In the genomic region with DNA sequence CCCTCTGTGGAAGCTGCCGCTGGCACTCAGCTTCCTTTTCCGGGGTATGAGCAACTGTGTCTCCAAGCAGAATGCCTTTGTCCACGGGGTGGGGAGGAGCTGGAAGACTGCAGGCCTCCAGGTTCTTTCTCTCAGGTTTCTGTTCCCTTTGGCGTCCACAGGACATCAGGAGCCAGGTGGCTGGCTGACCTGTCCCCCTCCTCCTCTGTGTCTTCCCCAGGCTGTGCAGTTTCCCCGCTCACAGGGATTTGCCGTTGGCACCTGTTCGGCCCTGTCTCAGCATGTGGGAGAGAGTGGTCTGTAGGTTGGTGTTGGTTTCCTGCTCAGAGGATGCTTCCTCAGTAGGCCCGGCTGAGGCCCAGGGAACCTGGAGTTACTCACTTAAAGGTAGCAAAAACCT, we compare ENCODE assay signal across 16 cellular contexts. TPM values are rescaled to one million over a fixed set of nuclear protein-coding genes. Genes with fewer than 3 reads are reported as not detected.
DNase-seq lines count a peak whose midpoint lies in the region; ATAC-seq, FAIRE-seq and TF ChIP-seq lines count a peak whose summit lies in the region.
"Had no signal": no experiment of that assay in that cellular context is flagged by ENCODE, and none has a peak within 500 bp of the region (broad histone marks: within the 10 kb centered on the region; RNA-seq: fewer than 3 reads in every experiment).

No MANE protein-coding gene starts in this region.

- RAD21 ChIA-PET in GM12878 (lab: Charles Lee; ENCODE audit: unreplicated experiment), result interaction anchor here (1.4 to 5.3 kb wide), 2 partner anchors 25 to 44 kb away, joined by 5 to 54 read pairs; a partner anchor contains a TSS

- DNase-seq in heart right ventricle (no peak), cardiac septum (ENCODE audit: low spot score) (no peak), GM12878 (ENCODE audit: low read depth, low spot score) (no peak), pons (ENCODE audit: low spot score) (no peak), sciatic nerve (ENCODE audit: low spot score) (no peak)
- DNase-seq: activated CD4-positive, CD25-positive, alpha-beta regulatory T cell; activated naive CD4-positive, alpha-beta T cell treated with anti-CD3 and anti-CD28 coated beads for 36 hours; mucosa of descending colon; NCI-H524 treated with DMSO at 0.1 percent for 48 hours; thyroid gland had no signal

- ATAC-seq in heart right ventricle (no peak), GM12878 (no peak), GM21526 (IDR thresholded peaks at IDR 0.05; ENCODE audit: low FRiP score, unreplicated experiment) (no peak), sciatic nerve (no peak)
- ATAC-seq: Panc1 had no signal

- no peak overlapping the region for H2AFZ ChIP-seq in GM12878 (ENCODE audit: control insufficient read depth, low read depth, low read length)

- WGBS in heart right ventricle, 2 donors, result 52 to 64% methylated on average over 8 of the region's 8 CpGs
- WGBS in GM12878 (ENCODE audit: insufficient coverage, insufficient replicate concordance, low lambda C conversion rate, missing lambda C conversion rate), result 89% methylated on average over 8 of the region's 8 CpGs
- 86 to 93% methylated on average over 4 to 5 of the region's 8 CpGs for WGBS in mesodermal cell (ENCODE audit: insufficient coverage in 2 of 2), 2 experiments

- no peak for TF ChIP-seq RAD21 in GM12878 (IDR thresholded peaks at IDR 0.05; ENCODE audit: insufficient read depth, low read depth, low read length)

- H3K9me3 ChIP-seq in heart right ventricle (no peaks in the 10 kb centered on the region), GM12878 (replicated peaks; ENCODE audit: control insufficient read depth, insufficient read depth, low read length) (no peaks in the 10 kb centered on the region), mesodermal cell (ENCODE audit: control insufficient read depth, low read length) (no peaks in the 10 kb centered on the region), subcutaneous abdominal adipose tissue (ENCODE audit: control insufficient read depth in 5 of 5, low read length in 5 of 5) (no peaks in the 10 kb centered on the region)
- H3K9me3 ChIP-seq: mucosa of descending colon, thyroid gland had no signal

- no peaks in the 10 kb centered on the region; the same call in 1 of the 2 replicates for H4K20me1 ChIP-seq in GM12878 (ENCODE audit: control insufficient read depth, insufficient read depth)

- H3K27ac ChIP-seq in heart right ventricle (peak overlapping the region; percentile 41 to 87 (median 74)), GM12878 (ENCODE audit: control insufficient read depth, insufficient read depth) (peak overlapping the region; percentile 6; the same call in 1 of the 2 replicates), mesodermal cell (ENCODE audit: low read depth, low read length, severe bottlenecking) (peak overlapping the region; percentile 3), subcutaneous abdominal adipose tissue (ENCODE audit: low read depth, low read length) (peak overlapping the region; percentile 68)
- H3K27ac ChIP-seq: thyroid gland had no signal

- FAIRE-seq in GM12878 (lab: Jason Lieb, UNC), result no peak
- FAIRE-seq: endothelial cell of umbilical vein, GM19239 had no signal

- TF ChIP-seq CTCF in heart right ventricle (IDR thresholded peaks at IDR 0.05) (no peak), GM12878 (IDR thresholded peaks at IDR 0.05 in 2 of 3, conservative IDR thresholded peaks at IDR 0.05 in 1 of 3; ENCODE audit: control insufficient read depth in 2 of 3, extremely low read depth in 1 of 3, insufficient read depth in 1 of 3, low read depth in 3 of 3, low read length in 3 of 3) (no peak)

- TF ChIP-seq POLR2A in GM12878 (IDR thresholded peaks at IDR 0.05; ENCODE audit: low read depth, low read length), result no peak

- H3K36me3 ChIP-seq in heart right ventricle (peaks cover 0 to 29% (median 9%) of the 10 kb centered on the region in 9 donors), GM12878 (ENCODE audit: control insufficient read depth in 2 of 2, insufficient read depth in 2 of 2, low read length in 1 of 2) (peaks cover 0 to 5% of the 10 kb centered on the region in 2 experiments; a peak in 2 of 4 replicates), mesodermal cell (ENCODE audit: control insufficient read depth, insufficient read depth, low read length) (peaks cover 26% of the 10 kb centered on the region), subcutaneous abdominal adipose tissue (ENCODE audit: control insufficient read depth in 5 of 5, insufficient read depth in 5 of 5, low read length in 5 of 5) (peaks cover 0 to 11% (median 7%) of the 10 kb centered on the region in 5 donors)
- H3K36me3 ChIP-seq: thyroid gland had no signal

- intact Hi-C loops in heart right ventricle (cut with DNase I) (loop anchor here in 4 of 10 donors (5.0 kb wide), 2 partner anchors 33 to 43 kb away; a partner anchor contains a TSS), cardiac septum (cut with DNase I) (no loop called here), GM12878 (cut with micrococcal nuclease; ENCODE audit: unreplicated experiment) (loop anchor here (2.0 kb wide), 1 partner anchor 44 kb away; a partner anchor contains a TSS), sciatic nerve (cut with DNase I) (no loop called here)

- H3K79me2 ChIP-seq in GM12878 (ENCODE audit: control insufficient read depth, insufficient read depth, low read length), result peaks cover 12% of the 10 kb centered on the region

- SMC1A ChIA-PET in GM12878 (lab: Charles Lee; ENCODE audit: uncharacterized antibody, unreplicated experiment), result interaction anchor here (2.1 to 6.7 kb wide), 5 partner anchors 9 to 43 kb away, joined by 5 to 64 read pairs (median 13); a partner anchor contains a TSS

- POLR2A ChIA-PET in GM12878 (lab: Charles Lee), result interaction anchor here (1.3 kb wide), 1 partner anchor 39 kb away, joined by 3 read pairs; no protein-coding TSS in a partner anchor

- no peaks in the 10 kb centered on the region for H3K27me3 ChIP-seq in heart right ventricle
- no peaks in the 10 kb centered on the region for H3K27me3 ChIP-seq in GM12878 (replicated peaks in 1 of 2; ENCODE audit: control insufficient read depth in 2 of 2, insufficient read depth in 2 of 2, low read length in 1 of 2)
- no peaks in the 10 kb centered on the region for H3K27me3 ChIP-seq in subcutaneous abdominal adipose tissue (ENCODE audit: control insufficient read depth in 5 of 5, insufficient read depth in 4 of 5, low read length in 5 of 5)
- H3K27me3 ChIP-seq: thyroid gland had no signal

- TF ChIP-seq EP300 in GM12878 (IDR thresholded peaks at IDR 0.05; ENCODE audit: borderline replicate concordance in 1 of 2, control insufficient read depth in 1 of 2, low read depth in 2 of 2, low read length in 2 of 2), result no peak

- H3K4me3 ChIP-seq in heart right ventricle (peak overlapping the region in 1 of 10 donors; percentile 19), GM12878 (no peak overlapping the region), mesodermal cell (ENCODE audit: extremely low read depth, insufficient read depth, low read length, poor library complexity, severe bottlenecking) (no peak overlapping the region), subcutaneous abdominal adipose tissue (ENCODE audit: low read depth in 1 of 5, low read length in 5 of 5) (no peak overlapping the region)
- H3K4me3 ChIP-seq: mucosa of descending colon, thyroid gland had no signal

- CTCF ChIA-PET in GM12878 (lab: Yijun Ruan, JAX), result interaction anchor here (0.5 to 8.4 kb wide), 6 partner anchors 22 to 460 kb away, joined by 3 to 56 read pairs (median 3); a partner anchor contains a TSS

- no peak overlapping the region for H3K9ac ChIP-seq in GM12878 (ENCODE audit: control insufficient read depth, insufficient read depth, low read length)
- H3K9ac ChIP-seq in subcutaneous abdominal adipose tissue (ENCODE audit: low read length in 5 of 5), result peak overlapping the region in 2 of 5 donors; percentile 7 to 25

- BruUV-seq in GM12878 (replicated peaks; lab: Mats Ljungman, UMichigan), result no TSS peak

- H3K4me2 ChIP-seq in GM12878 (ENCODE audit: control insufficient read depth, insufficient read depth), result no peak overlapping the region

- H3K4me1 ChIP-seq in heart right ventricle (peaks cover 52 to 100% (median 90%) of the 10 kb centered on the region in 9 donors), GM12878 (ENCODE audit: control insufficient read depth, insufficient read depth, low read length) (peaks cover 56% of the 10 kb centered on the region), mesodermal cell (ENCODE audit: control insufficient read depth, insufficient read depth, low read length, poor library complexity, severe bottlenecking) (peaks cover 33% of the 10 kb centered on the region), subcutaneous abdominal adipose tissue (ENCODE audit: control insufficient read depth in 5 of 5, insufficient read depth in 5 of 5, low read length in 5 of 5) (peaks cover 8 to 74% (median 55%) of the 10 kb centered on the region in 5 donors)

- in situ Hi-C loops in GM12878 (cut with MboI), result no loop called here

RNA-seq across cellular contexts. Expression of a gene that starts 43.5 kb away (rescaled TPM):
- total RNA-seq in heart right ventricle (100 to 1,000 TPM in 1 of 10 donors, 10 to 100 TPM in 9; 67.5 to 100 (median 85.7) TPM), cardiac septum (84.0 TPM), GM12878 (2014; rRNA removed) (16.5 and 19.6 TPM in 2 replicates), GM12878 (2014; rRNA removed; fragmentation: Illumina TruSeq; extraction: Trizol) (19.3 and 19.8 TPM in 2 replicates), GM12878 (2021) (41.1 and 41.4 TPM in 2 replicates), sciatic nerve (62.7 TPM)
- polyA plus RNA-seq in heart right ventricle (10 to 100 TPM; 16.7 to 23.1 TPM), GM12878 (2011; rRNA removed) (89.4 and 94.7 TPM in 2 replicates), GM12878 (2014; fragmentation: Illumina TruSeq; extraction: Trizol) (26.4 and 29.3 TPM in 2 replicates), GM12878 (2014; fragmentation: Nextera tagmentation; extraction: Ambion mirVana) (10 to 100 TPM; 11.5 to 15.4 TPM), GM12878 (2014; rRNA removed) (13.5 and 17.8 TPM in 2 replicates), GM12878 (2016; fragmentation: Nextera tagmentation; extraction: Ambion mirVana) (10 to 100 TPM; 59.5 to 59.8 TPM)
- total RNA-seq in GM12878 (2013; cell fraction: nucleolus; rRNA removed), result 65.8 and 72.7 TPM in 2 replicates
- 8.5 TPM for polyA plus RNA-seq in GM12878 (2011; ENCODE audit: low read depth)
- 34.4 and 52.3 TPM in 2 replicates for polyA plus RNA-seq in GM12878 (2011; cell fraction: cytosol; rRNA removed)
- polyA plus RNA-seq in GM12878 (2011; cell fraction: nucleus; rRNA removed), result 38.5 and 57.8 TPM in 2 replicates
- polyA plus RNA-seq in GM12878 (2012), result 9.9 and 13.1 TPM in 2 replicates
- polyA minus RNA-seq in GM12878 (2011; rRNA and poly(A)+ RNA removed), result 64.4 and 105 TPM in 2 replicates
- polyA minus RNA-seq in GM12878 (2011; cell fraction: cytosol; rRNA and poly(A)+ RNA removed), result 9.4 and 16.5 TPM in 2 replicates
- polyA minus RNA-seq in GM12878 (2011; cell fraction: nucleus; rRNA and poly(A)+ RNA removed), result 15.5 and 20.8 TPM in 2 replicates
- 32.3 TPM for polyA plus RNA-seq in mesodermal cell (2013, experiment 1 of 2)
- polyA plus RNA-seq in mesodermal cell (2013, experiment 2 of 2), result 27.7 TPM

RNA-seq across cellular contexts. Expression of a gene that starts 50.6 kb away (rescaled TPM):
- total RNA-seq in heart right ventricle (10 to 100 TPM; 17.9 to 37.3 (median 21.4) TPM), cardiac septum (16.7 TPM), GM12878 (2014; rRNA removed) (493 and 526 TPM in 2 replicates), GM12878 (2014; rRNA removed; fragmentation: Illumina TruSeq; extraction: Trizol) (470 and 509 TPM in 2 replicates), GM12878 (2021) (389 and 402 TPM in 2 replicates), sciatic nerve (22.3 TPM)
- polyA plus RNA-seq in heart right ventricle (10 to 100 TPM; 11.6 to 39.1 TPM), GM12878 (2011; rRNA removed) (565 and 738 TPM in 2 replicates), GM12878 (2014; fragmentation: Illumina TruSeq; extraction: Trizol) (459 and 487 TPM in 2 replicates), GM12878 (2014; fragmentation: Nextera tagmentation; extraction: Ambion mirVana) (100 to 1,000 TPM; 651 to 694 TPM), GM12878 (2014; rRNA removed) (464 and 516 TPM in 2 replicates), GM12878 (2016; fragmentation: Nextera tagmentation; extraction: Ambion mirVana) (100 to 1,000 TPM; 568 to 618 TPM)
- total RNA-seq in GM12878 (2013; cell fraction: nucleolus; rRNA removed), result 68.2 and 72.6 TPM in 2 replicates
- 175 TPM for polyA plus RNA-seq in GM12878 (2011; ENCODE audit: low read depth)
- polyA plus RNA-seq in GM12878 (2011; cell fraction: cytosol; rRNA removed), result 683 and 744 TPM in 2 replicates
- 317 and 447 TPM in 2 replicates for polyA plus RNA-seq in GM12878 (2011; cell fraction: nucleus; rRNA removed)
- polyA plus RNA-seq in GM12878 (2012), result 215 and 236 TPM in 2 replicates
- 328 and 409 TPM in 2 replicates for polyA minus RNA-seq in GM12878 (2011; rRNA and poly(A)+ RNA removed)
- 236 and 284 TPM in 2 replicates for polyA minus RNA-seq in GM12878 (2011; cell fraction: cytosol; rRNA and poly(A)+ RNA removed)
- 83.2 and 141 TPM in 2 replicates for polyA minus RNA-seq in GM12878 (2011; cell fraction: nucleus; rRNA and poly(A)+ RNA removed)
- 144 TPM for polyA plus RNA-seq in mesodermal cell (2013, experiment 1 of 2)
- polyA plus RNA-seq in mesodermal cell (2013, experiment 2 of 2), result 143 TPM

RNA-seq across cellular contexts. Expression of a gene that starts 57.5 kb away (rescaled TPM):
- total RNA-seq in heart right ventricle, result 10 to 100 TPM; 75.2 to 96.4 (median 82.0) TPM
- polyA plus RNA-seq in heart right ventricle, result 100 to 1,000 TPM in 1 of 2 donors, 10 to 100 TPM in 1; 85.9 to 135 TPM
- 74.9 TPM for total RNA-seq in cardiac septum
- 48.5 and 48.6 TPM in 2 replicates for total RNA-seq in GM12878 (2013; cell fraction: nucleolus; rRNA removed)
- 139 and 176 TPM in 2 replicates for total RNA-seq in GM12878 (2014; rRNA removed)
- total RNA-seq in GM12878 (2014; rRNA removed; fragmentation: Illumina TruSeq; extraction: Trizol), result 102 and 105 TPM in 2 replicates
- total RNA-seq in GM12878 (2021), result 81.7 and 82.4 TPM in 2 replicates
- 55.1 TPM for polyA plus RNA-seq in GM12878 (2011; ENCODE audit: low read depth)
- 131 and 151 TPM in 2 replicates for polyA plus RNA-seq in GM12878 (2011; rRNA removed)
- 99.3 and 105 TPM in 2 replicates for polyA plus RNA-seq in GM12878 (2011; cell fraction: cytosol; rRNA removed)
- polyA plus RNA-seq in GM12878 (2011; cell fraction: nucleus; rRNA removed), result 32.1 and 46.0 TPM in 2 replicates
- 72.7 and 77.3 TPM in 2 replicates for polyA plus RNA-seq in GM12878 (2012)
- 129 and 150 TPM in 2 replicates for polyA plus RNA-seq in GM12878 (2014; fragmentation: Illumina TruSeq; extraction: Trizol)
- polyA plus RNA-seq in GM12878 (2014; fragmentation: Nextera tagmentation; extraction: Ambion mirVana), result 10 to 100 TPM; 53.0 to 69.1 TPM
- 141 and 157 TPM in 2 replicates for polyA plus RNA-seq in GM12878 (2014; rRNA removed)
- polyA plus RNA-seq in GM12878 (2016; fragmentation: Nextera tagmentation; extraction: Ambion mirVana), result 100 to 1,000 TPM; 183 to 185 TPM
- polyA minus RNA-seq in GM12878 (2011; rRNA and poly(A)+ RNA removed), result 38.9 and 49.5 TPM in 2 replicates
- 17.6 and 21.7 TPM in 2 replicates for polyA minus RNA-seq in GM12878 (2011; cell fraction: cytosol; rRNA and poly(A)+ RNA removed)
- polyA minus RNA-seq in GM12878 (2011; cell fraction: nucleus; rRNA and poly(A)+ RNA removed), result 10.4 and 10.6 TPM in 2 replicates
- 110 TPM for polyA plus RNA-seq in mesodermal cell (2013, experiment 1 of 2)
- 114 TPM for polyA plus RNA-seq in mesodermal cell (2013, experiment 2 of 2)
- total RNA-seq in sciatic nerve, result 85.5 TPM

Comparison
In these comparisons a context has a peak if more than half of its experiments do, and no peak if none do; other contexts are left out.
1. H3K27ac ChIP-seq: peak in every context shown above with its lines; median percentile 74 in heart right ventricle; 68 in subcutaneous abdominal adipose tissue; 6 in GM12878; 3 in mesodermal cell.